Comparison of ENCODE assay signal across 23 cellular contexts in the genomic region with DNA sequence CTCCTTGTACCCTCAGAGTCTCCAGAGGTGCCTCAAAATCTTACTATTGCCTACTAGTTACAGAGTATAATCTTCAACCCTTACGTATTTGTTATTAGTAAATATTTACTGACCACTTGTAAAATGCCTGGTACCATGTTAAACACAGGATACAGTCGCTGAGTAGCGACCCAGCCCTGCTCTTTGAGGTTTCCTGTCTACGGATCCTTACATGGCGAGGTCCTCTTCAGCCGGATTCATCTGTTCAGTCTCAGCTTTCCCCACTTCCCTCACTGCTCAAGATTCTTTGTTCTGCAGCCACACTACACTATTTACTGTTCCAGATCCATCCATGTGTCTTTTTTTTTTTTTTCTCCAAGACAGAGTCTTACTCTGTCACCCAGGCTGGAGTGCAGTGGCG. TPM values are rescaled to one million over a fixed set of nuclear protein-coding genes. Genes with fewer than 3 reads are reported as not detected.
DNase-seq lines count a peak whose midpoint lies in the region; ATAC-seq and TF ChIP-seq lines count a peak whose summit lies in the region.
"Had no signal": no experiment of that assay in that cellular context is flagged by ENCODE, and none has a peak within 500 bp of the region (broad histone marks: within the 10 kb centered on the region; RNA-seq: fewer than 3 reads in every experiment).

No MANE protein-coding gene starts in this region.

- intact Hi-C loops in activated naive CD4-positive, alpha-beta T cell treated with anti-CD3 and anti-CD28 coated beads for 36 hours (cut with micrococcal nuclease) = no loop called here
- intact Hi-C loops in colonic mucosa (cut with DNase I) = no loop called here

- no peak overlapping the region for H3K4me3 ChIP-seq in colonic mucosa
- H3K4me3 ChIP-seq: GM23338, left ventricle myocardium inferior had no signal

- no peaks in the 10 kb centered on the region for H3K9me3 ChIP-seq in colonic mucosa
- H3K9me3 ChIP-seq: left ventricle myocardium inferior had no signal

- CTCF ChIA-PET in activated naive CD4-positive, alpha-beta T cell treated with anti-CD3 and anti-CD28 coated beads for 36 hours (lab: Charles Lee) = interaction anchor here (0.5 kb wide), 1 partner anchor 13 kb away, joined by 3 read pairs; the partner anchor contains the start of gene TTC36

- ATAC-seq in stimulated activated effector memory CD8-positive, alpha-beta T cell treated with anti-CD3 and anti-CD28 coated beads, Interleukin-12 subunit alpha, Interleukin-12 subunit beta, amount 100 ng/mL, for 72 hours = no peak
- ATAC-seq in GM18517 (IDR thresholded peaks at IDR 0.05; ENCODE audit: unreplicated experiment) (no peak), HG03469 (IDR thresholded peaks at IDR 0.05; ENCODE audit: unreplicated experiment) (no peak)
- ATAC-seq: GM23338, SK-N-SH treated with all-trans-retinoic acid at 6 μM for 48 hours had no signal

- H3K4me1 ChIP-seq in colonic mucosa = no peaks in the 10 kb centered on the region
- H3K4me1 ChIP-seq: left ventricle myocardium inferior had no signal

- H3K36me3 ChIP-seq in colonic mucosa = peaks cover 24% of the 10 kb centered on the region

- no peak overlapping the region for H3K27ac ChIP-seq in colonic mucosa
- H3K27ac ChIP-seq: KMS-11, left ventricle myocardium inferior had no signal

- no peak for TF ChIP-seq CTCF in colonic mucosa (IDR thresholded peaks at IDR 0.05)

- H3K4me3 Mint-ChIP-seq in activated naive CD4-positive, alpha-beta T cell treated with anti-CD3 and anti-CD28 coated beads for 36 hours = no peak overlapping the region
- H3K4me3 Mint-ChIP-seq in activated naive CD8-positive, alpha-beta T cell treated with anti-CD3 and anti-CD28 coated beads for 36 hours = no peak overlapping the region
- H3K4me3 Mint-ChIP-seq in stimulated activated effector memory CD8-positive, alpha-beta T cell treated with anti-CD3 and anti-CD28 coated beads, Interleukin-12 subunit alpha, Interleukin-12 subunit beta, amount 100 ng/mL, for 72 hours = no peak overlapping the region
- H3K4me3 Mint-ChIP-seq: GM23338 had no signal

- no peak for DNase-seq in activated naive CD4-positive, alpha-beta T cell treated with anti-CD3 and anti-CD28 coated beads for 36 hours
- no peak for DNase-seq in activated naive CD4-positive, alpha-beta T cell (lab: John Stamatoyannopoulos, UW)
- DNase-seq in KG1 (lab: John Stamatoyannopoulos, UW) = peak; percentile 75
- DNase-seq in activated naive CD8-positive, alpha-beta T cell treated with anti-CD3 and anti-CD28 coated beads for 36 hours = no peak
- DNase-seq in stimulated activated effector memory CD8-positive, alpha-beta T cell treated with anti-CD3 and anti-CD28 coated beads, Interleukin-12 subunit alpha, Interleukin-12 subunit beta, amount 100 ng/mL, for 72 hours (ENCODE audit: low spot score in 2 of 2) = no peak
- no peak for DNase-seq in colonic mucosa
- DNase-seq: activated CD8-positive, alpha-beta memory T cell treated with anti-CD3 and anti-CD28 coated beads for 24 hours; COR-L47; glutamatergic neuron; left ventricle myocardium inferior; NCI-H1048; NCI-H2081; NCI-H510A treated with DMSO at 0.1 percent for 48 hours; occipital lobe; retina; RPMI8226; stimulated activated CD4-positive, alpha-beta T cell treated with anti-CD3 and anti-CD28 coated beads, Interleukin-12 subunit alpha, Interleukin-12 subunit beta, amount 100 ng/mL, for 4 hours had no signal

- H3K27me3 Mint-ChIP-seq in activated naive CD4-positive, alpha-beta T cell treated with anti-CD3 and anti-CD28 coated beads for 36 hours (ENCODE audit: low read depth) = no peaks in the 10 kb centered on the region
- H3K27me3 Mint-ChIP-seq in activated naive CD8-positive, alpha-beta T cell treated with anti-CD3 and anti-CD28 coated beads for 36 hours = no peaks in the 10 kb centered on the region

- no peaks in the 10 kb centered on the region for H3K27me3 ChIP-seq in colonic mucosa

- peaks cover 5% of the 10 kb centered on the region for H3K4me1 Mint-ChIP-seq in activated naive CD4-positive, alpha-beta T cell treated with anti-CD3 and anti-CD28 coated beads for 36 hours (ENCODE audit: low read depth)
- peaks cover 4% of the 10 kb centered on the region for H3K4me1 Mint-ChIP-seq in activated naive CD8-positive, alpha-beta T cell treated with anti-CD3 and anti-CD28 coated beads for 36 hours
- H3K4me1 Mint-ChIP-seq in stimulated activated effector memory CD8-positive, alpha-beta T cell treated with anti-CD3 and anti-CD28 coated beads, Interleukin-12 subunit alpha, Interleukin-12 subunit beta, amount 100 ng/mL, for 72 hours = peaks cover 5% of the 10 kb centered on the region

- H3K9ac ChIP-seq in colonic mucosa (ENCODE audit: low read depth in 2 of 2, low read length in 2 of 2) = no peak overlapping the region
- H3K9ac ChIP-seq: KMS-11 had no signal

- peak overlapping the region; percentile 55 for H3K27ac Mint-ChIP-seq in activated naive CD4-positive, alpha-beta T cell treated with anti-CD3 and anti-CD28 coated beads for 36 hours
- peak overlapping the region; percentile 27 for H3K27ac Mint-ChIP-seq in activated naive CD8-positive, alpha-beta T cell treated with anti-CD3 and anti-CD28 coated beads for 36 hours
- peak overlapping the region; percentile 45 for H3K27ac Mint-ChIP-seq in stimulated activated effector memory CD8-positive, alpha-beta T cell treated with anti-CD3 and anti-CD28 coated beads, Interleukin-12 subunit alpha, Interleukin-12 subunit beta, amount 100 ng/mL, for 72 hours
- H3K27ac Mint-ChIP-seq: GM23338 had no signal

- H3K36me3 Mint-ChIP-seq in activated naive CD4-positive, alpha-beta T cell treated with anti-CD3 and anti-CD28 coated beads for 36 hours (ENCODE audit: low read depth) = peaks cover 32% of the 10 kb centered on the region
- H3K36me3 Mint-ChIP-seq in activated naive CD8-positive, alpha-beta T cell treated with anti-CD3 and anti-CD28 coated beads for 36 hours = peaks cover 11% of the 10 kb centered on the region
- peaks cover 100% of the 10 kb centered on the region for H3K36me3 Mint-ChIP-seq in stimulated activated effector memory CD8-positive, alpha-beta T cell treated with anti-CD3 and anti-CD28 coated beads, Interleukin-12 subunit alpha, Interleukin-12 subunit beta, amount 100 ng/mL, for 72 hours

- no peaks in the 10 kb centered on the region for H3K9me3 Mint-ChIP-seq in activated naive CD4-positive, alpha-beta T cell treated with anti-CD3 and anti-CD28 coated beads for 36 hours
- H3K9me3 Mint-ChIP-seq in activated naive CD8-positive, alpha-beta T cell treated with anti-CD3 and anti-CD28 coated beads for 36 hours = no peaks in the 10 kb centered on the region
- H3K9me3 Mint-ChIP-seq in stimulated activated effector memory CD8-positive, alpha-beta T cell treated with anti-CD3 and anti-CD28 coated beads, Interleukin-12 subunit alpha, Interleukin-12 subunit beta, amount 100 ng/mL, for 72 hours = no peaks in the 10 kb centered on the region
- H3K9me3 Mint-ChIP-seq: GM23338 had no signal

RNA-seq across cellular contexts. Expression of gene TTC36, which starts 13.2 kb away (rescaled TPM):
- total RNA-seq in activated naive CD4-positive, alpha-beta T cell treated with anti-CD3 and anti-CD28 coated beads for 36 hours = not detected
- total RNA-seq in activated naive CD8-positive, alpha-beta T cell treated with anti-CD3 and anti-CD28 coated beads for 36 hours = under 1 TPM; 0.42 to 0.62 TPM
- under 1 TPM; 0.35 to 0.66 TPM for total RNA-seq in colonic mucosa
- total RNA-seq: HT-29 had no signal

RNA-seq across cellular contexts. Expression of gene TMEM25, which starts 16.9 kb away (rescaled TPM):
- 10 to 100 TPM; 13.3 to 14.1 TPM for total RNA-seq in activated naive CD4-positive, alpha-beta T cell treated with anti-CD3 and anti-CD28 coated beads for 36 hours
- 10 to 100 TPM; 14.2 to 14.7 TPM for total RNA-seq in activated naive CD8-positive, alpha-beta T cell treated with anti-CD3 and anti-CD28 coated beads for 36 hours
- total RNA-seq in colonic mucosa = 1 to 10 TPM; 3.8 to 9.2 TPM

RNA-seq across cellular contexts. Expression of gene IFT46, which starts 51.6 kb away (rescaled TPM):
- total RNA-seq in activated naive CD4-positive, alpha-beta T cell treated with anti-CD3 and anti-CD28 coated beads for 36 hours = 10 to 100 TPM; 18.1 to 20.0 TPM
- 10 to 100 TPM; 22.2 to 24.1 TPM for total RNA-seq in activated naive CD8-positive, alpha-beta T cell treated with anti-CD3 and anti-CD28 coated beads for 36 hours
- total RNA-seq in colonic mucosa = 1 to 10 TPM; 9.3 to 9.5 TPM

RNA-seq across cellular contexts. Expression of gene ARCN1, which starts 58.1 kb away (rescaled TPM):
- 100 to 1,000 TPM; 159 to 174 TPM for total RNA-seq in activated naive CD4-positive, alpha-beta T cell treated with anti-CD3 and anti-CD28 coated beads for 36 hours
- 100 to 1,000 TPM; 141 to 150 TPM for total RNA-seq in activated naive CD8-positive, alpha-beta T cell treated with anti-CD3 and anti-CD28 coated beads for 36 hours
- total RNA-seq in colonic mucosa = 100 to 1,000 TPM; 151 to 171 TPM
